Comparison of ENCODE assay signal across 8 cellular contexts in genomic region chr16:30761928-30762902, GRCh38. TPM values are rescaled to one million over a fixed set of nuclear protein-coding genes. Genes with fewer than 3 reads are reported as not detected.
DNase-seq lines count a peak whose midpoint lies in the region; ATAC-seq, FAIRE-seq and TF ChIP-seq lines count a peak whose summit lies in the region.

TSS of gene CFAP119 (minus strand) at chr16:30762062. CDS start at chr16:30761748, 314 bp downstream.
TSS of gene RNF40 (plus strand) at chr16:30762322. CDS start at chr16:30762546, 224 bp downstream.

- intact Hi-C loops in pancreas (cut with DNase I): loop anchor here in 1 of 3 donors (10.0 kb wide), 1 partner anchor 113 kb away; no protein-coding TSS in a partner anchor
- intact Hi-C loops in tibial artery (cut with DNase I; ENCODE audit: low total_unique reads): no loop called here

- no peaks in the 10 kb centered on the region for H3K9me3 Mint-ChIP-seq in activated naive CD8-positive, alpha-beta T cell treated with anti-CD3 and anti-CD28 coated beads, Interleukin-2, amount 50 U/mL, for 24 hours

- WGBS in pancreas, 2 donors: 0% methylated on average over 58 to 60 of the region's 60 CpGs

- peaks cover 11% of the 10 kb centered on the region; the same call in 1 of the 2 replicates for H3F3A ChIP-seq in SU-DHL-6 (ENCODE audit: insufficient read depth)

- H3K4me3 ChIP-seq in GM12875 (ENCODE audit: low read depth, low read length): peak within 1 kb of the TSS; percentile 80
- peak within 1 kb of the TSS; percentile 89 for H3K4me3 ChIP-seq in SU-DHL-6 (ENCODE audit: insufficient read depth, low read length, poor library complexity, severe bottlenecking)
- H3K4me3 ChIP-seq in cardiac muscle cell: peak within 1 kb of the TSS; percentile 92
- peak within 1 kb of the TSS; percentile 67 to 91 (median 84) for H3K4me3 ChIP-seq in pancreas
- H3K4me3 ChIP-seq in tibial artery: peak within 1 kb of the TSS; percentile 73 to 79

- H3K36me3 Mint-ChIP-seq in activated naive CD8-positive, alpha-beta T cell treated with anti-CD3 and anti-CD28 coated beads, Interleukin-2, amount 50 U/mL, for 24 hours (ENCODE audit: low read depth): peaks cover 29% of the 10 kb centered on the region

- DNase-seq in NCI-H1417 (lab: John Stamatoyannopoulos, UW) (peak; percentile 85 to 99 (median 97)), cardiac muscle cell (ENCODE audit: low read depth in 1 of 2, low spot score in 1 of 2) (peak; percentile 97 to 98), pancreas (peak; percentile 96 to 99 (median 97)), tibial artery (peak; percentile 97 to 99)
- DNase-seq in activated naive CD8-positive, alpha-beta T cell treated with anti-CD3 and anti-CD28 coated beads, Interleukin-2, amount 50 U/mL, for 24 hours: peak; percentile 93

- no peaks in the 10 kb centered on the region for H3K27me3 Mint-ChIP-seq in activated naive CD8-positive, alpha-beta T cell treated with anti-CD3 and anti-CD28 coated beads, Interleukin-2, amount 50 U/mL, for 24 hours

- no peaks in the 10 kb centered on the region for H4K20me1 ChIP-seq in SU-DHL-6 (ENCODE audit: low read depth, low read length)

- H3K36me3 ChIP-seq in SU-DHL-6 (ENCODE audit: low read length): 0 out of 2 replicates have a peak, but pooled peaks cover 3% of the 10 kb centered on the region
- peaks cover 41% of the 10 kb centered on the region for H3K36me3 ChIP-seq in cardiac muscle cell
- H3K36me3 ChIP-seq in pancreas: peaks cover 17 to 33% (median 27%) of the 10 kb centered on the region in 3 donors
- peaks cover 34 to 69% (median 41%) of the 10 kb centered on the region in 3 donors for H3K36me3 ChIP-seq in tibial artery

- peak within 1 kb of the TSS; percentile 80 for H2AFZ ChIP-seq in SU-DHL-6 (ENCODE audit: low read depth, low read length, severe bottlenecking)

- peaks cover 31% of the 10 kb centered on the region for H3K4me1 Mint-ChIP-seq in activated naive CD8-positive, alpha-beta T cell treated with anti-CD3 and anti-CD28 coated beads, Interleukin-2, amount 50 U/mL, for 24 hours

- H3K27ac ChIP-seq in SU-DHL-6 (ENCODE audit: low read depth, low read length) (peak within 1 kb of the TSS; percentile 66), cardiac muscle cell (peak within 1 kb of the TSS; percentile 90), pancreas (peak within 1 kb of the TSS; percentile 75 to 84 (median 78)), tibial artery (peak within 1 kb of the TSS; percentile 90 to 92)

- peak within 1 kb of the TSS; percentile 86 for H3K27ac Mint-ChIP-seq in activated naive CD8-positive, alpha-beta T cell treated with anti-CD3 and anti-CD28 coated beads, Interleukin-2, amount 50 U/mL, for 24 hours

- H3K27me3 ChIP-seq in SU-DHL-6 (ENCODE audit: low read length) (no peaks in the 10 kb centered on the region), cardiac muscle cell (no peaks in the 10 kb centered on the region), pancreas (no peaks in the 10 kb centered on the region), tibial artery (no peaks in the 10 kb centered on the region)

- H3K9ac ChIP-seq in SU-DHL-6 (ENCODE audit: low read length): peak within 1 kb of the TSS; percentile 80

- H3K9me3 ChIP-seq in SU-DHL-6 (ENCODE audit: insufficient read depth, low read length) (no peaks in the 10 kb centered on the region), cardiac muscle cell (ENCODE audit: low read depth) (no peaks in the 10 kb centered on the region), pancreas (no peaks in the 10 kb centered on the region), tibial artery (no peaks in the 10 kb centered on the region)

- peak; percentile 81 for FAIRE-seq in pancreas (lab: Jason Lieb, UNC)

- H3K4me2 ChIP-seq in SU-DHL-6 (ENCODE audit: low read depth, low read length, poor library complexity, severe bottlenecking): peak within 1 kb of the TSS; percentile 69

- H3K4me1 ChIP-seq in cardiac muscle cell (ENCODE audit: low read depth): peaks cover 5% of the 10 kb centered on the region
- peaks cover 7 to 18% (median 13%) of the 10 kb centered on the region in 3 donors for H3K4me1 ChIP-seq in pancreas
- H3K4me1 ChIP-seq in tibial artery: peaks cover 5 to 37% (median 26%) of the 10 kb centered on the region in 4 donors

- ATAC-seq in HG02763 (IDR thresholded peaks at IDR 0.05; ENCODE audit: unreplicated experiment) (peak; percentile 85), pancreas (peak; percentile 92 to 98 (median 96))
- peak; percentile 97 for ATAC-seq in activated naive CD8-positive, alpha-beta T cell treated with anti-CD3 and anti-CD28 coated beads, Interleukin-2, amount 50 U/mL, for 24 hours

- H3K79me2 ChIP-seq in SU-DHL-6 (ENCODE audit: insufficient read depth, low read length): peaks cover 15% of the 10 kb centered on the region

- TF ChIP-seq CTCF in GM12875 (IDR thresholded peaks at IDR 0.05; ENCODE audit: borderline replicate concordance, insufficient read depth, low read depth, low read length): no peak
- no peak for TF ChIP-seq CTCF in SU-DHL-6 (IDR thresholded peaks at IDR 0.05; ENCODE audit: insufficient read depth, low read length, poor library complexity, severe bottlenecking)
- TF ChIP-seq CTCF in cardiac muscle cell (IDR thresholded peaks at IDR 0.05; ENCODE audit: low read depth, low read length): no peak
- no peak for TF ChIP-seq CTCF in pancreas (IDR thresholded peaks at IDR 0.05)
- no peak for TF ChIP-seq CTCF in tibial artery (IDR thresholded peaks at IDR 0.05)

- no peaks in the 10 kb centered on the region for H3K9me2 ChIP-seq in SU-DHL-6 (replicated peaks; ENCODE audit: insufficient read depth, low read length)

- H3K4me3 Mint-ChIP-seq in activated naive CD8-positive, alpha-beta T cell treated with anti-CD3 and anti-CD28 coated beads, Interleukin-2, amount 50 U/mL, for 24 hours: peak within 1 kb of the TSS; percentile 91

RNA-seq across cellular contexts. Expression of gene CFAP119, which starts in this region (rescaled TPM):
- 7.1 and 9.1 TPM in 2 replicates for total RNA-seq in cardiac muscle cell
- 7.4 and 16.4 TPM in 2 replicates for polyA plus RNA-seq in cardiac muscle cell
- total RNA-seq in pancreas: 1 to 10 TPM; 1.7 to 5.7 (median 3.0) TPM
- polyA plus RNA-seq in pancreas: 10 to 100 TPM; 21.4 to 32.1 TPM

RNA-seq across cellular contexts. Expression of gene RNF40, which starts in this region (rescaled TPM):
- total RNA-seq in cardiac muscle cell (91.8 and 104 TPM in 2 replicates), pancreas (10 to 100 TPM; 37.7 to 66.6 (median 40.6) TPM)
- polyA plus RNA-seq in cardiac muscle cell (64.5 and 76.3 TPM in 2 replicates), pancreas (10 to 100 TPM; 65.3 to 68.4 TPM)

Comparison
In these comparisons a context has a peak if more than half of its experiments do, and no peak if none do; other contexts are left out.
1. Peak in every context shown above with its lines: DNase-seq, ATAC-seq, H3K4me3 ChIP-seq and H3K27ac ChIP-seq.